Comparison of ENCODE assay signal across 9 cellular contexts in the genomic region with DNA sequence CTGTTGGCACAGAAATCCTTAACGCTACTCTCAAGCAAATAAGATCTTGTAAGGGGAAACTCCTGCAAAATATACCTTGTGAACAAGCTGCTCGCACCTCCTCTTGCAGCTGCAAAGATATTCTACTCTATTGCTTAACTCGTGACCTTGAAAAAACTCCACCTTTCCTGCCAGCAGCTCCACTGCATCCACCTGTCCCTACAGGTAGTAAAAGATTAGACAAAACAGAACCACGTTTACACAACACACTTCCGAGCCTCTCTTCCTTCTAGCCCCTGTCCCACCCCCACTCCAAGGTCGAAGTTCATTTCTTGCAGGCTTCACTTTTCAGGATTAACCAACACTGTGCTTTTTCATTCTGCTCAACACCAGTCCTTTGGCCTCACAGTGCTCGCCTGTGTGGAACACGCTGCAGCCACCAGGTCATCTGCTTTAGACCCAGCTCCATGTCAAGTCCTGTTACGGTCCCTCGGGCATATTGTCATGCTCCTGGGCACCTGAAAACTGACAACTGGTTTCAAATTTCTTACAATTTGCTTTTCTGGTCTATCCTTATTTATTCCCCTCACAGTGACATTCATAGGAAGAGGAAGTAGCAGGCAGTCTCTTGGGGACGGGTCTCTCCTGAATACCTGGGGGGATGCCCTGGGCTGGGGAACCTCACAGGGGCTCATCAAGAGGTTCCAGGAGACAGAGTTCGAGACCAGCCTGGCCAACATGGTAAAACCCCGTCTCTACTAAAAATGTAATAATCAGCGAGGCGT.
DNase-seq lines count a peak whose midpoint lies in the region; ATAC-seq and TF ChIP-seq lines count a peak whose summit lies in the region.
"Had no signal": no experiment of that assay in that cellular context is flagged by ENCODE, and none has a peak within 500 bp of the region (broad histone marks: within the 10 kb centered on the region; RNA-seq: fewer than 3 reads in every experiment).

No MANE protein-coding gene starts in this region.

- H3K4me1 ChIP-seq in heart left ventricle (peaks cover 7 to 91% (median 65%) of the 10 kb centered on the region in 12 donors), left lung (peaks cover 28 to 99% of the 10 kb centered on the region in 2 donors)

- no peaks in the 10 kb centered on the region for H3K27me3 Mint-ChIP-seq in activated T-helper 2 cell treated with anti-CD3 and anti-CD28 coated beads, Interferon-gamma antibody, Interleukin-2, Interleukin-4, amounts not matched to agents 10 μg/mL and 5 μg/mL and 100 μg/mL, durations not matched to agents 14 hours and 24 hours and 36 hours (ENCODE audit: low read depth)

- no peak for ATAC-seq in heart left ventricle
- ATAC-seq in left cardiac atrium = no peak
- peak; percentile 10 for ATAC-seq in left lung
- ATAC-seq in HG03442 (IDR thresholded peaks at IDR 0.05; ENCODE audit: unreplicated experiment) = no peak

- peaks cover 94% of the 10 kb centered on the region for H3K36me3 Mint-ChIP-seq in activated T-helper 2 cell treated with anti-CD3 and anti-CD28 coated beads, Interferon-gamma antibody, Interleukin-2, Interleukin-4, amounts not matched to agents 10 μg/mL and 5 μg/mL and 100 μg/mL, durations not matched to agents 14 hours and 24 hours and 36 hours (ENCODE audit: low read depth)

- H3K27ac Mint-ChIP-seq in activated T-helper 2 cell treated with anti-CD3 and anti-CD28 coated beads, Interferon-gamma antibody, Interleukin-2, Interleukin-4, amounts not matched to agents 10 μg/mL and 5 μg/mL and 100 μg/mL, durations not matched to agents 14 hours and 24 hours and 36 hours = peak overlapping the region; percentile 29

- DNase-seq in heart left ventricle = no peak
- no peak for DNase-seq in left cardiac atrium
- no peak for DNase-seq in activated T-helper 2 cell treated with anti-CD3 and anti-CD28 coated beads, Interferon-gamma antibody, Interleukin-2, Interleukin-4, amounts not matched to agents 10 μg/mL and 5 μg/mL and 100 μg/mL, durations not matched to agents 14 hours and 24 hours and 36 hours (ENCODE audit: low spot score)
- no peak for DNase-seq in left lung
- DNase-seq in ureter (ENCODE audit: low spot score) = peak; percentile 59
- no peak for DNase-seq in NCI-H226
- no peak for DNase-seq in activated CD4-positive, CD25-positive, alpha-beta regulatory T cell treated with anti-CD3 and anti-CD28 coated beads, Interleukin-2, amount 50 U/mL, for 72 hours
- DNase-seq: DMS153 had no signal

- H3K27ac ChIP-seq in heart left ventricle = peak overlapping the region in 7 of 12 donors; percentile 8 to 81 (median 62)
- H3K27ac ChIP-seq in left lung = peak overlapping the region; percentile 49 to 78

- TF ChIP-seq POLR2A in heart left ventricle (IDR thresholded peaks at IDR 0.05) = no peak

- H3K36me3 ChIP-seq in heart left ventricle = peaks cover 0 to 83% (median 33%) of the 10 kb centered on the region in 9 donors
- peaks cover 0 to 77% of the 10 kb centered on the region in 2 donors for H3K36me3 ChIP-seq in left lung

- 88 to 91% (median 90%) methylated on average over 15 of the region's 15 CpGs for WGBS in heart left ventricle, 4 donors

- H3K9me3 ChIP-seq in heart left ventricle (no peaks in the 10 kb centered on the region), left lung (no peaks in the 10 kb centered on the region)

- no peaks in the 10 kb centered on the region for H3K9me3 Mint-ChIP-seq in activated T-helper 2 cell treated with anti-CD3 and anti-CD28 coated beads, Interferon-gamma antibody, Interleukin-2, Interleukin-4, amounts not matched to agents 10 μg/mL and 5 μg/mL and 100 μg/mL, durations not matched to agents 14 hours and 24 hours and 36 hours

- no peak overlapping the region for H3K4me3 Mint-ChIP-seq in activated T-helper 2 cell treated with anti-CD3 and anti-CD28 coated beads, Interferon-gamma antibody, Interleukin-2, Interleukin-4, amounts not matched to agents 10 μg/mL and 5 μg/mL and 100 μg/mL, durations not matched to agents 14 hours and 24 hours and 36 hours (ENCODE audit: low read depth)

- TF ChIP-seq CTCF in heart left ventricle (IDR thresholded peaks at IDR 0.05) = no peak
- TF ChIP-seq CTCF in left lung (IDR thresholded peaks at IDR 0.05) = no peak

- peaks cover 78% of the 10 kb centered on the region for H3K4me1 Mint-ChIP-seq in activated T-helper 2 cell treated with anti-CD3 and anti-CD28 coated beads, Interferon-gamma antibody, Interleukin-2, Interleukin-4, amounts not matched to agents 10 μg/mL and 5 μg/mL and 100 μg/mL, durations not matched to agents 14 hours and 24 hours and 36 hours (ENCODE audit: low read depth)

- H3K27me3 ChIP-seq in heart left ventricle = no peaks in the 10 kb centered on the region
- H3K27me3 ChIP-seq in left lung = no peaks in the 10 kb centered on the region

- intact Hi-C loops in heart left ventricle (cut with DNase I) (loop anchor here in 9 of 10 donors (5.0 to 10.0 kb wide), 11 partner anchors 97 to 525 kb away; partner anchors contain the start of gene MKLN1 (in 2 of the 9)), left cardiac atrium (cut with DNase I) (loop anchor here (5.0 to 10.0 kb wide), 3 partner anchors 42 to 135 kb away; no protein-coding TSS in a partner anchor), left lung (cut with DNase I) (loop anchor here in 1 of 2 donors (5.0 to 10.0 kb wide), 2 partner anchors 115 to 142 kb away; no protein-coding TSS in a partner anchor)
- intact Hi-C loops in activated T-helper 2 cell treated with anti-CD3 and anti-CD28 coated beads, Interferon-gamma antibody, Interleukin-2, Interleukin-4, amounts not matched to agents 10 μg/mL and 5 μg/mL and 100 μg/mL, durations not matched to agents 14 hours and 24 hours and 36 hours (cut with micrococcal nuclease) = loop anchor here (10.0 kb wide), 1 partner anchor 605 kb away; no protein-coding TSS in a partner anchor

- H3K4me3 ChIP-seq in heart left ventricle = no peak overlapping the region
- H3K4me3 ChIP-seq in left lung = no peak overlapping the region
